In the genomic region with DNA sequence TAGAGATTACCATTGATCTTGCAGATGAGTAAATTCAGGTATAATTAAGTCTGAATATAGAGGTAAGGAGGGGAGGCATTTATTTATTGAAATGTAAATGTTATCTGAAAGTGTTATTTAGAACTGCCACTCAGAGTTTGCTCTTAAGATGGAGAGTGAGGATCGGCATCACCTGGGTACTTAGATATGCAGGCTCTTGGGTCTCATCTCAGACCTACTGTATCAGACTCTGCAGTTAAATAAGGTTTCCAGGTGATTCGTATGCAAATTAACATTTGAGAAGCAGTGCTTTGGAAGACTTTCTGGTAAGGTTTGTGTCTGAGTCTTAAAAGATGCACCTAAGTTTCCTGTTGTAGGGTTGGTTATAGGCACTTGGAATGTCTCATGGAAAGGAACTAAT, we compare ENCODE assay signal across 29 cellular contexts. TPM values are rescaled to one million over a fixed set of nuclear protein-coding genes. Genes with fewer than 3 reads are reported as not detected.
"Had no signal": no experiment of that assay in that cellular context is flagged by ENCODE, and none has a peak within 500 bp of the region (broad histone marks: within the 10 kb centered on the region; RNA-seq: fewer than 3 reads in every experiment).

No MANE protein-coding gene starts in this region.

- H3K27me3 ChIP-seq: adrenal gland, ascending aorta, brain microvascular endothelial cell, heart right ventricle, neural progenitor cell, testis, vagina had no signal

- H3K4me3 ChIP-seq: adrenal gland, ascending aorta, heart right ventricle, mucosa of descending colon, neural progenitor cell, testis, vagina had no signal

- FAIRE-seq: keratinocyte, small intestine had no signal

- H3K36me3 ChIP-seq: adrenal gland, ascending aorta, brain microvascular endothelial cell, neural progenitor cell, vagina had no signal

- H3K9me3 ChIP-seq: ascending aorta, heart right ventricle, mucosa of descending colon, testis, vagina had no signal

- H3K9ac ChIP-seq: neural progenitor cell had no signal

- H3K27ac Mint-ChIP-seq: activated B cell treated with CpG ODN at 0.5 μM for 24 hours; activated CD8-positive, alpha-beta memory T cell treated with anti-CD3 and anti-CD28 coated beads, Interleukin-2, amount 10 ng/mL, durations not matched to agents 7 days and 5 days; activated CD8-positive, alpha-beta T cell treated with anti-CD3 and anti-CD28 coated beads for 36 hours; activated naive CD4-positive, alpha-beta T cell treated with anti-CD3 and anti-CD28 coated beads, Interleukin-2, amount 50 U/mL, for 72 hours; dendritic cell treated with granulocyte-macrophage colony-stimulating factor and Interleukin-4, amounts not matched to agents 40 ng/mL and 50 ng/mL, for 4 days; neural progenitor cell; stimulated activated memory B cell treated with anti-CD40 and anti-IgM and Interleukin-4, amounts not matched to agents 10 μg/mL and 1 μg/mL and 100 μg/mL, for 72 hours had no signal

- H3K27ac ChIP-seq: ascending aorta, brain microvascular endothelial cell, heart right ventricle, neural progenitor cell, testis, vagina had no signal

- DNase-seq: activated B cell treated with CpG ODN at 0.5 μM for 24 hours; activated CD4-positive, alpha-beta T cell treated with anti-CD3 and anti-CD28 coated beads for 48 hours; activated CD8-positive, alpha-beta memory T cell treated with anti-CD3 and anti-CD28 coated beads, Interleukin-2, amount 10 ng/mL, durations not matched to agents 7 days and 5 days; activated CD8-positive, alpha-beta T cell treated with anti-CD3 and anti-CD28 coated beads for 36 hours; activated T-cell treated with anti-CD3 and anti-CD28 coated beads for 4 hours; adrenal gland; brain microvascular endothelial cell; caudate nucleus; effector CD4-positive, alpha-beta T cell; erythroblast; foreskin fibroblast; heart right ventricle; left colon; mesenchymal stem cell; mucosa of descending colon; naive B cell; small intestine; stimulated activated CD4-positive, alpha-beta T cell treated with anti-CD3 and anti-CD28 coated beads, Interleukin-2, amount 100 ng/mL, for 24 hours; T1000; testis; trophoblast cell had no signal

- H3K27me3 Mint-ChIP-seq: activated B cell treated with CpG ODN at 0.5 μM for 24 hours; activated CD8-positive, alpha-beta memory T cell treated with anti-CD3 and anti-CD28 coated beads, Interleukin-2, amount 10 ng/mL, durations not matched to agents 7 days and 5 days; activated CD8-positive, alpha-beta T cell treated with anti-CD3 and anti-CD28 coated beads for 36 hours; dendritic cell treated with granulocyte-macrophage colony-stimulating factor and Interleukin-4, amounts not matched to agents 40 ng/mL and 50 ng/mL, for 4 days; naive B cell; stimulated activated memory B cell treated with anti-CD40 and anti-IgM and Interleukin-4, amounts not matched to agents 10 μg/mL and 1 μg/mL and 100 μg/mL, for 72 hours had no signal

- H3K4me3 Mint-ChIP-seq: activated B cell treated with CpG ODN at 0.5 μM for 24 hours; activated CD8-positive, alpha-beta memory T cell treated with anti-CD3 and anti-CD28 coated beads, Interleukin-2, amount 10 ng/mL, durations not matched to agents 7 days and 5 days; activated CD8-positive, alpha-beta T cell treated with anti-CD3 and anti-CD28 coated beads for 36 hours; dendritic cell treated with granulocyte-macrophage colony-stimulating factor and Interleukin-4, amounts not matched to agents 40 ng/mL and 50 ng/mL, for 4 days; naive B cell; neural progenitor cell; stimulated activated memory B cell treated with anti-CD40 and anti-IgM and Interleukin-4, amounts not matched to agents 10 μg/mL and 1 μg/mL and 100 μg/mL, for 72 hours had no signal

- H3K4me2 ChIP-seq: neural progenitor cell had no signal

- H2AFZ ChIP-seq: neural progenitor cell had no signal

- ATAC-seq: activated CD8-positive, alpha-beta memory T cell treated with anti-CD3 and anti-CD28 coated beads, Interleukin-2, amount 10 ng/mL, durations not matched to agents 7 days and 5 days; activated CD8-positive, alpha-beta T cell treated with anti-CD3 and anti-CD28 coated beads for 36 hours; activated naive CD4-positive, alpha-beta T cell treated with anti-CD3 and anti-CD28 coated beads, Interleukin-2, amount 50 U/mL, for 72 hours; heart right ventricle; mucosa of descending colon; sciatic nerve; stimulated activated memory B cell treated with anti-CD40 and anti-IgM and Interleukin-4, amounts not matched to agents 10 μg/mL and 1 μg/mL and 100 μg/mL, for 72 hours had no signal

- H3K9me3 Mint-ChIP-seq: activated B cell treated with CpG ODN at 0.5 μM for 24 hours; activated CD8-positive, alpha-beta T cell treated with anti-CD3 and anti-CD28 coated beads for 36 hours; activated naive CD4-positive, alpha-beta T cell treated with anti-CD3 and anti-CD28 coated beads, Interleukin-2, amount 50 U/mL, for 72 hours; dendritic cell treated with granulocyte-macrophage colony-stimulating factor and Interleukin-4, amounts not matched to agents 40 ng/mL and 50 ng/mL, for 4 days; naive B cell; neural progenitor cell; stimulated activated memory B cell treated with anti-CD40 and anti-IgM and Interleukin-4, amounts not matched to agents 10 μg/mL and 1 μg/mL and 100 μg/mL, for 72 hours had no signal

- H3K4me1 Mint-ChIP-seq: naive B cell, neural progenitor cell had no signal

- H3K4me1 ChIP-seq: ascending aorta had no signal

RNA-seq across cellular contexts. Expression of a gene that starts 9.2 kb away (rescaled TPM):
- total RNA-seq: activated B cell treated with CpG ODN at 0.5 μM for 24 hours; activated CD8-positive, alpha-beta memory T cell treated with anti-CD3 and anti-CD28 coated beads, Interleukin-2, amount 10 ng/mL, durations not matched to agents 7 days and 5 days; activated CD8-positive, alpha-beta T cell treated with anti-CD3 and anti-CD28 coated beads for 36 hours; activated naive CD4-positive, alpha-beta T cell treated with anti-CD3 and anti-CD28 coated beads, Interleukin-2, amount 50 U/mL, for 72 hours had no signal
- polyA plus RNA-seq: keratinocyte had no signal
